In genomic region chr20:47319517-47320252, GRCh38 we compare ENCODE assay signal across 8 cellular contexts. TPM values are rescaled to one million over a fixed set of nuclear protein-coding genes. Genes with fewer than 3 reads are reported as not detected.
DNase-seq lines count a peak whose midpoint lies in the region; ATAC-seq and FAIRE-seq lines count a peak whose summit lies in the region.

No MANE protein-coding gene starts in this region.

- peaks cover 19% of the 10 kb centered on the region for H3K36me3 Mint-ChIP-seq in activated CD4-positive, alpha-beta T cell treated with anti-CD3 and anti-CD28 coated beads, Interleukin-2, amount 10 ng/mL, durations not matched to agents 24 days and 14 days (ENCODE audit: low read depth)

- H3K4me3 ChIP-seq in SK-N-MC (peak overlapping the region; percentile 72), esophagus (ENCODE audit: low read depth in 1 of 2, low read length in 2 of 2) (peak overlapping the region in 1 of 2 donors; percentile 43)

- H3K36me3 ChIP-seq in SK-N-MC (ENCODE audit: insufficient read depth, low read length) (no peaks in the 10 kb centered on the region), esophagus (ENCODE audit: control insufficient read depth in 2 of 2, insufficient read depth in 2 of 2, low read length in 1 of 2) (no peaks in the 10 kb centered on the region)

- no peaks in the 10 kb centered on the region for H3K27me3 Mint-ChIP-seq in activated CD4-positive, alpha-beta T cell treated with anti-CD3 and anti-CD28 coated beads, Interleukin-2, amount 10 ng/mL, durations not matched to agents 24 days and 14 days

- ATAC-seq in GM21576 (IDR thresholded peaks at IDR 0.05; ENCODE audit: unreplicated experiment) = no peak

- H3K4me3 Mint-ChIP-seq in activated CD4-positive, alpha-beta T cell treated with anti-CD3 and anti-CD28 coated beads, Interleukin-2, amount 10 ng/mL, durations not matched to agents 24 days and 14 days = peak overlapping the region; percentile 63

- H3K27me3 ChIP-seq in esophagus (ENCODE audit: control insufficient read depth in 1 of 2, insufficient read depth in 2 of 2, low read length in 2 of 2) = no peaks in the 10 kb centered on the region

- H3K9me3 Mint-ChIP-seq in activated CD4-positive, alpha-beta T cell treated with anti-CD3 and anti-CD28 coated beads, Interleukin-2, amount 10 ng/mL, durations not matched to agents 24 days and 14 days = no peaks in the 10 kb centered on the region

- H3K27ac ChIP-seq in SK-N-MC (peak overlapping the region; percentile 97), esophagus (ENCODE audit: low read depth in 2 of 2, low read length in 1 of 2) (peak overlapping the region; percentile 98 to 100)

- DNase-seq in activated CD4-positive, alpha-beta T cell treated with anti-CD3 and anti-CD28 coated beads, Interleukin-2, amount 10 ng/mL, durations not matched to agents 24 days and 14 days = no peak
- no peak for DNase-seq in activated CD4-positive, alpha-beta T cell treated with anti-CD3 and anti-CD28 coated beads, Interleukin-2, amount 50 U/mL, for 48 hours
- no peak for DNase-seq in SK-N-MC (ENCODE audit: low read depth, low spot score)
- peak; percentile 46 for DNase-seq in myocyte (ENCODE audit: low read depth)
- DNase-seq in cortex of kidney (lab: John Stamatoyannopoulos, UW) = no peak
- no peak for DNase-seq in frontal cortex (ENCODE audit: low spot score in 2 of 2)

- peak overlapping the region; percentile 71 for H3K9ac ChIP-seq in SK-N-MC (ENCODE audit: insufficient read length)

- intact Hi-C loops in activated CD4-positive, alpha-beta T cell treated with anti-CD3 and anti-CD28 coated beads, Interleukin-2, amount 10 ng/mL, durations not matched to agents 24 days and 14 days (cut with micrococcal nuclease) = loop anchor here (5.0 kb wide), 1 partner anchor 38 kb away; the partner anchor contains the start of gene ZMYND8

- no peaks in the 10 kb centered on the region for H3K9me3 ChIP-seq in SK-N-MC (ENCODE audit: low read depth, low read length)
- peaks cover 0 to 2% of the 10 kb centered on the region in 2 donors for H3K9me3 ChIP-seq in esophagus (ENCODE audit: control insufficient read depth in 2 of 2, insufficient read depth in 1 of 2, low read depth in 1 of 2, low read length in 1 of 2)

- H3K4me1 Mint-ChIP-seq in activated CD4-positive, alpha-beta T cell treated with anti-CD3 and anti-CD28 coated beads, Interleukin-2, amount 10 ng/mL, durations not matched to agents 24 days and 14 days = peaks cover 51% of the 10 kb centered on the region

- H3K27ac Mint-ChIP-seq in activated CD4-positive, alpha-beta T cell treated with anti-CD3 and anti-CD28 coated beads, Interleukin-2, amount 10 ng/mL, durations not matched to agents 24 days and 14 days = peak overlapping the region; percentile 91

- FAIRE-seq in frontal cortex (lab: Jason Lieb, UNC) = no peak

- 22 to 28% methylated on average over 17 of the region's 17 CpGs for WGBS in esophagus, 2 donors

- H3K4me1 ChIP-seq in esophagus (ENCODE audit: control insufficient read depth in 2 of 2, insufficient read depth in 2 of 2, low read length in 1 of 2) = peaks cover 7 to 32% of the 10 kb centered on the region in 2 donors

RNA-seq across cellular contexts. Expression of gene ZMYND8, which starts 36.8 kb away (rescaled TPM):
- 38.1 and 40.0 TPM in 2 replicates for total RNA-seq in activated CD4-positive, alpha-beta T cell treated with anti-CD3 and anti-CD28 coated beads, Interleukin-2, amount 10 ng/mL, durations not matched to agents 24 days and 14 days
- polyA plus RNA-seq in esophagus = 10 to 100 TPM in 1 of 2 donors, 1 to 10 TPM in 1; 8.8 to 18.7 TPM
- 28.2 and 29.1 TPM in 2 replicates for total RNA-seq in myocyte
- 19.4 TPM for polyA plus RNA-seq in myocyte (2012)
- total RNA-seq in frontal cortex = 36.7 TPM
